Comparison of ENCODE assay signal across 9 cellular contexts in the genomic region with DNA sequence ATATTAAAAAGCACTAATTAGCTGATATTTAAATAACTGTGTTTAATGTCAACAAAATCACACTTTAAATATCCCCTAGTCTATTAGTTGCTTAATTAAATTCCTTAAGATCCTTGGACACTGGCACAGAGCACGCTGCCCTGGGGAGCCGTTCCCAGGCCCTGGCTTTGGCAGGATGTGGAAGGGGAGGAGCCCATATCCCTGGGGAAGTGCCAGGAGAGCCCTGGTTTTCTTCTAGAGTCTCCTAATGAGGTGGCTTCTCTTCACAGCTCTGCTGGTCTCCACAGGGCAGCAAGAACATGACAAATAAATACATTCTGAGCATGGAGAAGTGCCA. TPM values are rescaled to one million over a fixed set of nuclear protein-coding genes. Genes with fewer than 3 reads are reported as not detected.
DNase-seq lines count a peak whose midpoint lies in the region; ATAC-seq and TF ChIP-seq lines count a peak whose summit lies in the region.
"Had no signal": no experiment of that assay in that cellular context is flagged by ENCODE, and none has a peak within 500 bp of the region (broad histone marks: within the 10 kb centered on the region; RNA-seq: fewer than 3 reads in every experiment).

No MANE protein-coding gene starts in this region.

- no peak overlapping the region for H3K4me3 Mint-ChIP-seq in CD14-positive monocyte

- no peaks in the 10 kb centered on the region for H3K36me3 ChIP-seq in mucosa of descending colon (ENCODE audit: low read depth)

- H3K27ac Mint-ChIP-seq in CD14-positive monocyte, result no peak overlapping the region

- no peaks in the 10 kb centered on the region for H3K9me3 ChIP-seq in mucosa of descending colon

- H3K4me1 Mint-ChIP-seq in CD14-positive monocyte, result peaks cover 37% of the 10 kb centered on the region

- no peak overlapping the region for H3K4me3 ChIP-seq in mucosa of descending colon

- TF ChIP-seq CTCF in mucosa of descending colon (IDR thresholded peaks at IDR 0.05) (no peak), CD14-positive monocyte (IDR thresholded peaks at IDR 0.05) (no peak)

- peaks cover 0 to 3% (median 2%) of the 10 kb centered on the region in 3 donors for H3K27me3 Mint-ChIP-seq in CD14-positive monocyte (ENCODE audit: low read depth in 3 of 3)

- no peaks in the 10 kb centered on the region for H3K9me3 Mint-ChIP-seq in CD14-positive monocyte

- no peaks in the 10 kb centered on the region for H3K4me1 ChIP-seq in mucosa of descending colon (ENCODE audit: low read depth)

- intact Hi-C loops in mucosa of descending colon (cut with DNase I, micrococcal nuclease) (no loop called here), CD14-positive monocyte (cut with micrococcal nuclease) (no loop called here)

- DNase-seq in AG08395 (ENCODE audit: low spot score) (peak; percentile 79), NCI-H2029 treated with DMSO at 0.1 percent for 48 hours (lab: John Stamatoyannopoulos, UW) (peak; percentile 85), dermis blood vessel endothelial cell (peak; percentile 37), mucosa of descending colon (peak; percentile 55 to 64 (median 62)), CD14-positive monocyte (ENCODE audit: low spot score) (no peak), HUDEP-2 (lab: John Stamatoyannopoulos, UW; ENCODE audit: unreplicated experiment in 76 of 76) (no peak)
- no peak for DNase-seq in stimulated activated CD4-positive, alpha-beta T cell treated with anti-CD3 and anti-CD28 coated beads, Interleukin-4, amount 100 ng/mL, for 1 hour
- DNase-seq: activated CD4-positive, alpha-beta T cell treated with anti-CD3 and anti-CD28 coated beads, Interleukin-2, amount 50 U/mL, for 4 hours had no signal

- H3K36me3 Mint-ChIP-seq in CD14-positive monocyte, result peaks cover 5 to 7% of the 10 kb centered on the region in 2 donors

- peak; percentile 85 for ATAC-seq in mucosa of descending colon
- ATAC-seq in HG02623 (IDR thresholded peaks at IDR 0.05; ENCODE audit: unreplicated experiment), result no peak

RNA-seq across cellular contexts. Expression of a gene that starts 50.5 kb away (rescaled TPM):
- 50.3 and 58.0 TPM in 2 replicates for total RNA-seq in dermis blood vessel endothelial cell
- total RNA-seq in mucosa of descending colon, result 10 to 100 TPM; 35.2 to 35.8 (median 35.6) TPM
- 10 to 100 TPM; 27.9 to 35.1 TPM for polyA plus RNA-seq in CD14-positive monocyte

Comparison
In these comparisons a context has a peak if more than half of its experiments do, and no peak if none do; other contexts are left out.
1. DNase-seq: peak in AG08395 (single experiment), NCI-H2029 treated with DMSO at 0.1 percent for 48 hours (single experiment), dermis blood vessel endothelial cell (single experiment) and mucosa of descending colon (3 of 3); none in stimulated activated CD4-positive, alpha-beta T cell treated with anti-CD3 and anti-CD28 coated beads, Interleukin-4, amount 100 ng/mL, for 1 hour (single experiment), CD14-positive monocyte (single experiment) and HUDEP-2 (0 of 76).